In the genomic region with DNA sequence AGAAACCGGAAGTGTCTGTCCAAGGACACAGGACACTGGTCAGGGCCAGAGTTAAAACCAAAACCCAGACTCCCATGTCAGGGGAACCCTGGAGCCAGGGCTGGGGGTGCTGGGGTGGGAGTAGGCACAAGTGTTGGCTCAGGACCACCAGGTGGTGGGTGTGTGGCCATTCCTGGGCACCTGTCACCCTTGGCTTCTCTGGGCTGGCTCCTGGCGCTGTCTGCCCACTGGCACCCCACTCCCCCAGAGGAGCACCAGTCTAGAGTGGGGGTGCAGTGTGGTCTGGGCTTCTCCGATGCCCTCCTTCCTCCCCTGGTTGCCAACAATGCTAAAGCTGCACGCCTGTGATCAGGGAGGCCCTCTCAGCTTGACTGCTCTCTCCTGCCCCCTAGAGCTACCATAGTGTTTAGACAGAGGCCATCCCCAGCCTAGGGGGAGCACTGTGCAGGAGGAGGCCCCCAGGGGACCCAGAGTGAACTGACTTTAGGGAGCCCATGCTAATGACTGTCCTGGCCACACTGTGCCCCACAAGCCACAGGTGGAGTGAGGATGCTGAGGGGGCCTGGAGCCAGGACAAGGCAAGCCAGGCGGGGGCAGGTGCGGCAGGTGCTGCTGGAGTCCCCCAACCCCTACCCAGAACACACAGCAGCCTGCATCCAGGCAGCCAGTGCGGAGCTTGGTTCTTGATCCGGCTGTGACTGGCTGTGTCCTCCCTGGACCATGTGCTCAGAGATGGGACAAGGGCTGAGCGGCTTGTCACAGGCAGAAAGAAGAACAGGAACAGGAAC, we compare ENCODE assay signal across 8 cellular contexts. TPM values are rescaled to one million over a fixed set of nuclear protein-coding genes. Genes with fewer than 3 reads are reported as not detected.
DNase-seq lines count a peak whose midpoint lies in the region; ATAC-seq and TF ChIP-seq lines count a peak whose summit lies in the region.

No MANE protein-coding gene starts in this region.

- H3K4me3 ChIP-seq in left ventricle myocardium inferior (no peak overlapping the region), adipocyte (ENCODE audit: low read length) (no peak overlapping the region)

- DNase-seq in cardiac septum (ENCODE audit: low spot score) (peak; percentile 73), left ventricle myocardium inferior (no peak), NCI-H146 treated with DMSO at 0.1 percent for 48 hours (lab: John Stamatoyannopoulos, UW; ENCODE audit: unreplicated experiment) (peak; percentile 26), adipocyte (ENCODE audit: low read depth) (peak; percentile 47), kidney tubule cell (ENCODE audit: low spot score) (peak; percentile 35), middle frontal gyrus (ENCODE audit: extremely low spot score, low spot score) (no peak)

- no peak overlapping the region for H3K27ac ChIP-seq in left ventricle myocardium inferior (replicated peaks)

- peaks cover 4% of the 10 kb centered on the region for H3K27me3 ChIP-seq in left ventricle myocardium inferior (ENCODE audit: low read depth)
- H3K27me3 ChIP-seq in adipocyte (replicated peaks; ENCODE audit: control insufficient read depth, insufficient read depth, low read length) = peaks cover 49% of the 10 kb centered on the region

- H3K36me3 ChIP-seq in left ventricle myocardium inferior = no peaks in the 10 kb centered on the region
- H3K36me3 ChIP-seq in adipocyte (ENCODE audit: control insufficient read depth, insufficient read depth, low read length, severe bottlenecking) = no peaks in the 10 kb centered on the region

- ATAC-seq in GM21825 (IDR thresholded peaks at IDR 0.05; ENCODE audit: unreplicated experiment) (peak; percentile 62), HG03097 (IDR thresholded peaks at IDR 0.05; ENCODE audit: low FRiP score, unreplicated experiment) (no peak)

- peaks cover 37% of the 10 kb centered on the region for H3K4me1 ChIP-seq in left ventricle myocardium inferior
- no peaks in the 10 kb centered on the region for H3K4me1 ChIP-seq in adipocyte (ENCODE audit: control insufficient read depth, insufficient read depth, low read length)

- intact Hi-C loops in cardiac septum (cut with DNase I) (no loop called here), left ventricle myocardium inferior (cut with micrococcal nuclease) (no loop called here)

- TF ChIP-seq CTCF in left ventricle myocardium inferior (IDR thresholded peaks at IDR 0.05; ENCODE audit: borderline replicate concordance) = no peak

- H3K9me3 ChIP-seq in left ventricle myocardium inferior (replicated peaks) = no peaks in the 10 kb centered on the region
- no peaks in the 10 kb centered on the region for H3K9me3 ChIP-seq in adipocyte (ENCODE audit: control insufficient read depth, low read length)

- H3K9ac ChIP-seq in adipocyte (ENCODE audit: low read length) = no peak overlapping the region

RNA-seq across cellular contexts. Expression of a gene that starts 11.0 kb away (rescaled TPM):
- total RNA-seq in cardiac septum (1.0 TPM), left ventricle myocardium inferior (1.1 TPM)

Comparison
In these comparisons a context has a peak if more than half of its experiments do, and no peak if none do; other contexts are left out.
1. DNase-seq: peak in cardiac septum (single experiment), NCI-H146 treated with DMSO at 0.1 percent for 48 hours (single experiment), adipocyte (single experiment) and kidney tubule cell (single experiment); none in left ventricle myocardium inferior (single experiment) and middle frontal gyrus (single experiment).